21 cellular contexts compared by ENCODE assay signal in the genomic region with DNA sequence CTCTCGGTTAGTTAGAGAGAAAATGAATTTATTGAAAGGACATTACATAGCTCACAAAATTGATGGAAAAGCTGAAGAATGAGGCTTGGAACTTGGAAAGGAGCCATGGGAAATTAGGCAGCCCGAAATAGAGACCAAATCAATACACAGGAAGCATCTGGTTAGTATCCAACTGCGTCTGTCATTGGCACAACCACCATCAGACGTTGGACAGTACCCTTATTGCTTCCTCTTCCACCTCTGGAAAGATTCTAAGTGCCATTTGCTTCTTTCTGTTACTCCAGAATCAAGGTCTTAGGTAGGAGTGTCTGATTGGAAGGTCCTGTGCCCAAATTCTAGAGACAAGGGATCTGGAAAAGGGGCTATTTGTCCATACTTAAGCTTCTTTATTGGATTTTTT. TPM values are rescaled to one million over a fixed set of nuclear protein-coding genes. Genes with fewer than 3 reads are reported as not detected.
DNase-seq lines count a peak whose midpoint lies in the region; ATAC-seq, FAIRE-seq and TF ChIP-seq lines count a peak whose summit lies in the region.
"Had no signal": no experiment of that assay in that cellular context is flagged by ENCODE, and none has a peak within 500 bp of the region (broad histone marks: within the 10 kb centered on the region; RNA-seq: fewer than 3 reads in every experiment).

No MANE protein-coding gene starts in this region.

- 24% methylated on average over 4 of the region's 4 CpGs for WGBS in right lobe of liver (ENCODE audit: insufficient coverage, low coverage, low lambda C conversion rate, missing lambda C conversion rate)

- H3K36me3 Mint-ChIP-seq in activated CD4-positive, alpha-beta T cell treated with anti-CD3 and anti-CD28 coated beads for 36 hours (ENCODE audit: low read depth): peaks cover 17% of the 10 kb centered on the region

- no peak overlapping the region for H3K27ac Mint-ChIP-seq in activated CD4-positive, alpha-beta T cell treated with anti-CD3 and anti-CD28 coated beads for 36 hours
- H3K27ac Mint-ChIP-seq: CD4-positive, CD25-positive, alpha-beta regulatory T cell; H9; HFFc6 had no signal

- peaks cover 0 to 7% (median 0%) of the 10 kb centered on the region in 4 donors for H3K4me1 ChIP-seq in right lobe of liver

- H3K27ac ChIP-seq in right lobe of liver: no peak overlapping the region
- H3K27ac ChIP-seq: KMS-11 had no signal

- no peaks in the 10 kb centered on the region for H3K9me3 ChIP-seq in right lobe of liver

- H3K27me3 Mint-ChIP-seq in activated CD4-positive, alpha-beta T cell treated with anti-CD3 and anti-CD28 coated beads for 36 hours: no peaks in the 10 kb centered on the region
- H3K27me3 Mint-ChIP-seq: CD4-positive, CD25-positive, alpha-beta regulatory T cell had no signal

- H3K4me3 ChIP-seq in bronchial epithelial cell (ENCODE audit: low read depth, low read length) (no peak overlapping the region), right lobe of liver (no peak overlapping the region)
- H3K4me3 ChIP-seq: A549, GM12878 had no signal

- POLR2A ChIA-PET in activated CD4-positive, alpha-beta T cell treated with anti-CD3 and anti-CD28 coated beads for 36 hours (lab: Charles Lee): no interaction called here

- H3K36me3 ChIP-seq in bronchial epithelial cell (ENCODE audit: control insufficient read depth, insufficient read depth, low read length) (peaks cover 2% of the 10 kb centered on the region), right lobe of liver (no peaks in the 10 kb centered on the region)

- H3K27me3 ChIP-seq in bronchial epithelial cell (ENCODE audit: control insufficient read depth, insufficient read depth, low read length) (no peaks in the 10 kb centered on the region), right lobe of liver (no peaks in the 10 kb centered on the region)

- TF ChIP-seq CTCF in bronchial epithelial cell (IDR thresholded peaks at IDR 0.05; ENCODE audit: insufficient read depth, low read length, severe bottlenecking) (no peak), right lobe of liver (IDR thresholded peaks at IDR 0.05) (no peak)

- DNase-seq in H54 (ENCODE audit: insufficient read length, low spot score): no peak
- DNase-seq in NCI-H446 (lab: John Stamatoyannopoulos, UW): peak; percentile 38 to 61
- DNase-seq in bronchial epithelial cell (ENCODE audit: low read depth): no peak
- no peak for DNase-seq in right lobe of liver
- no peak for DNase-seq in NCI-H526 (lab: John Stamatoyannopoulos, UW)
- DNase-seq in activated CD4-positive, alpha-beta T cell treated with anti-CD3 and anti-CD28 coated beads for 36 hours: no peak
- DNase-seq in activated naive CD4-positive, alpha-beta T cell (lab: John Stamatoyannopoulos, UW): no peak
- no peak for DNase-seq in NCI-H524 treated with DMSO at 0.1 percent for 48 hours (lab: John Stamatoyannopoulos, UW)
- DNase-seq: CD4-positive, CD25-positive, alpha-beta regulatory T cell; COR-L47; DMS79; H9; HFFc6; NCI-H1105 treated with DMSO at 0.1 percent for 48 hours; NCI-H1694 treated with DMSO at 0.1 percent for 48 hours; NCI-H748 treated with DMSO at 0.1 percent for 48 hours; SIG-M5 had no signal

- CTCF ChIA-PET in activated CD4-positive, alpha-beta T cell treated with anti-CD3 and anti-CD28 coated beads for 36 hours (lab: Charles Lee): no interaction called here

- intact Hi-C loops in right lobe of liver (cut with DNase I): no loop called here
- intact Hi-C loops in activated CD4-positive, alpha-beta T cell treated with anti-CD3 and anti-CD28 coated beads for 36 hours (cut with DNase I, micrococcal nuclease): no loop called here

- FAIRE-seq in H54 (lab: Jason Lieb, UNC) (peak; percentile 6), bronchial epithelial cell (lab: Jason Lieb, UNC) (peak; percentile 32)
- FAIRE-seq: A549, GM12878 had no signal

- TF ChIP-seq POLR2A in H54 (IDR thresholded peaks at IDR 0.05; ENCODE audit: low read depth, low read length) (no peak), right lobe of liver (IDR thresholded peaks at IDR 0.05) (no peak)

- H3K4me3 Mint-ChIP-seq in activated CD4-positive, alpha-beta T cell treated with anti-CD3 and anti-CD28 coated beads for 36 hours: no peak overlapping the region
- H3K4me3 Mint-ChIP-seq: CD4-positive, CD25-positive, alpha-beta regulatory T cell; H9; HFFc6 had no signal

- peaks cover 8% of the 10 kb centered on the region for H3K9me3 Mint-ChIP-seq in activated CD4-positive, alpha-beta T cell treated with anti-CD3 and anti-CD28 coated beads for 36 hours (ENCODE audit: low read depth)

- H3K4me1 Mint-ChIP-seq in activated CD4-positive, alpha-beta T cell treated with anti-CD3 and anti-CD28 coated beads for 36 hours: no peaks in the 10 kb centered on the region

- ATAC-seq in right lobe of liver: peak; percentile 53 to 87 (median 68)
- no peak for ATAC-seq in activated CD4-positive, alpha-beta T cell treated with anti-CD3 and anti-CD28 coated beads for 36 hours
- ATAC-seq: A549, GM12878, Panc1 had no signal

RNA-seq across cellular contexts. Expression of a gene that starts 10.5 kb away (rescaled TPM):
- total RNA-seq in bronchial epithelial cell (46.6 and 68.1 TPM in 2 replicates), right lobe of liver (10 to 100 TPM; 23.0 to 39.8 (median 27.2) TPM)
- total RNA-seq in activated CD4-positive, alpha-beta T cell treated with anti-CD3 and anti-CD28 coated beads for 36 hours: 10 to 100 TPM; 22.1 to 27.7 TPM

Comparison
In these comparisons a context has a peak if more than half of its experiments do, and no peak if none do; other contexts are left out.
1. DNase-seq: peak in NCI-H446 (2 of 2); none in H54 (single experiment), bronchial epithelial cell (single experiment), right lobe of liver (0 of 3), NCI-H526 (0 of 2), activated CD4-positive, alpha-beta T cell treated with anti-CD3 and anti-CD28 coated beads for 36 hours (single experiment), activated naive CD4-positive, alpha-beta T cell (0 of 4) and NCI-H524 treated with DMSO at 0.1 percent for 48 hours (single experiment).